9 cellular contexts compared by ENCODE assay signal in the genomic region with DNA sequence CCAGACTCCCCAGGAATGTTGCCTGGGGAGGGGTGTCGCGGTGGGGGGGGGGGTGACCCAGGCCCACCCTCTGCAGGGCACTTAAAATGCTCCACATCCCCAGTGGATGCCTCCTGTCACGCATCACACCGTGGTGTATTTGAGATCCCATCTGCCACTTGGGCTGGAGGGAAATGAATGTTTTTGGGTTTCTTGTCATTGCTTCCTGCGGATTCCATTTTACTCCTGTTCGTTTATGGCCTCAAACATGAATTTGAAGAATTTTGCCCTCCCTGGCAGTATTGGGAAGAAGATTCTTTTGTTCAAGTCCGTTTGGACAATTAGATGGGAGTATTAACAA. TPM values are rescaled to one million over a fixed set of nuclear protein-coding genes. Genes with fewer than 3 reads are reported as not detected.
DNase-seq lines count a peak whose midpoint lies in the region; ATAC-seq and TF ChIP-seq lines count a peak whose summit lies in the region.
"Had no signal": no experiment of that assay in that cellular context is flagged by ENCODE, and none has a peak within 500 bp of the region (broad histone marks: within the 10 kb centered on the region; RNA-seq: fewer than 3 reads in every experiment).

No MANE protein-coding gene starts in this region.

- H3K27me3 Mint-ChIP-seq in memory B cell, result no peaks in the 10 kb centered on the region

- no peak overlapping the region for H3K27ac Mint-ChIP-seq in memory B cell

- TF ChIP-seq CTCF in astrocyte of the spinal cord (IDR thresholded peaks at IDR 0.05; ENCODE audit: low read depth, low read length) (no peak), uterus (IDR thresholded peaks at IDR 0.05) (no peak), GM13977 (IDR thresholded peaks at IDR 0.05; ENCODE audit: extremely low read depth, insufficient read depth, missing control alignments) (no peak)

- peak overlapping the region; percentile 71 for H3K4me3 ChIP-seq in astrocyte of the spinal cord (ENCODE audit: low read depth, low read length)
- H3K4me3 ChIP-seq in uterus, result peak overlapping the region; percentile 68 to 69

- H3K27ac ChIP-seq in uterus, result peak overlapping the region; percentile 64 to 75

- no peak for TF ChIP-seq POLR2A in uterus (IDR thresholded peaks at IDR 0.05)

- intact Hi-C loops in uterus (cut with DNase I; ENCODE audit: low total_unique reads), result no loop called here

- H3K36me3 Mint-ChIP-seq in memory B cell, result no peaks in the 10 kb centered on the region

- peak; percentile 38 for DNase-seq in NCI-H748 (lab: John Stamatoyannopoulos, UW; ENCODE audit: unreplicated experiment)
- DNase-seq in NCI-H748 treated with DMSO at 0.1 percent for 48 hours (lab: John Stamatoyannopoulos, UW), result no peak
- DNase-seq in astrocyte of the spinal cord (ENCODE audit: low read depth, low spot score), result no peak
- DNase-seq in memory B cell (ENCODE audit: low spot score in 2 of 2), result no peak
- DNase-seq in uterus, result no peak
- DNase-seq in MV-4-11 (lab: John Stamatoyannopoulos, UW), result no peak
- DNase-seq in GM13977 (ENCODE audit: low spot score), result no peak

- H3K36me3 ChIP-seq in uterus, result no peaks in the 10 kb centered on the region

- peak overlapping the region; percentile 88 for H3K4me3 Mint-ChIP-seq in memory B cell

- H3K9me3 ChIP-seq in uterus, result no peaks in the 10 kb centered on the region

- H3K27me3 ChIP-seq in uterus, result no peaks in the 10 kb centered on the region

- in situ Hi-C loops in astrocyte of the spinal cord (cut with HindIII; ENCODE audit: low sequenced_read_pairs), result no loop called here
- in situ Hi-C loops in GM13977 (cut with MboI; ENCODE audit: low pct_unique_long_range_greater_than_20kb, low sequenced_read_pairs, unreplicated experiment), result no loop called here

- ATAC-seq in HG03432 (IDR thresholded peaks at IDR 0.05; ENCODE audit: unreplicated experiment) (peak; percentile 12), memory B cell (ENCODE audit: low read depth) (no peak)

- H3K9me3 Mint-ChIP-seq in memory B cell, result no peaks in the 10 kb centered on the region

- peaks cover 25% of the 10 kb centered on the region for H3K4me1 Mint-ChIP-seq in memory B cell

- H3K4me1 ChIP-seq in uterus, result no peaks in the 10 kb centered on the region

RNA-seq across cellular contexts. Expression of a gene that starts 0.5 kb away (rescaled TPM):
- 1 to 10 TPM in 3 of 4 donors, not detected in 1; 1.0 to 4.8 (median 1.8) TPM for total RNA-seq in uterus

RNA-seq across cellular contexts. Expression of a gene that starts 38.2 kb away (rescaled TPM):
- under 1 TPM in 1 of 4 donors, not detected in 3; 0.83 TPM for total RNA-seq in uterus
- total RNA-seq: Daoy had no signal
